ENCODE assay signal across 26 cellular contexts in the genomic region with DNA sequence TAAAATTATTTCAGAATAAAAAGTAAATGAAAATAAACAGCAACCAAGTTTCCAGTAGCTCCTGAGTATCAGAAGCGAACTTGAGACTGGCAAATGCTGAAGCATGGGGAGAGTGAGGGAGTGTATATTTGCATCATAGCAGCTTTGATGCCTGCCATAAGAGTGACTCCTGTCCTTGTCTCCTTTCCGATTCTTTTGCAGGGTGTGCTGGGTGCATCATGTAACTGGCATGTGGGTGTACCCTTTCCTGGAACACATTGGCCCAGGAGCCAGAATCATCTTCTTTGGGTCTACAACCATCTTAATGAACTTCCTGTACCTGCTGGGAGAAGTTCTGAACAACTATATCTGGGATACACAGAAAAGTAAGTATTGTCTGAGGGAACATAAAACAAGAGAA.
DNase-seq lines count a peak whose midpoint lies in the region; ATAC-seq and TF ChIP-seq lines count a peak whose summit lies in the region.
"Had no signal": no experiment of that assay in that cellular context is flagged by ENCODE, and none has a peak within 500 bp of the region (broad histone marks: within the 10 kb centered on the region; RNA-seq: fewer than 3 reads in every experiment).

No MANE protein-coding gene starts in this region.

- in situ Hi-C loops in G401 (cut with HindIII; ENCODE audit: low sequenced_read_pairs) = no loop called here

- no peak overlapping the region for H3K4me3 ChIP-seq in lower leg skin (ENCODE audit: low read depth, poor library complexity, severe bottlenecking)
- H3K4me3 ChIP-seq: GM12878, left lung, psoas muscle, upper lobe of left lung had no signal

- 56 to 59% methylated on average over 2 of the region's 2 CpGs for WGBS in lower leg skin, 2 donors

- intact Hi-C loops in lower leg skin (cut with DNase I; ENCODE audit: low total_unique reads) = loop anchor here (10.0 kb wide), 1 partner anchor 638 kb away; no protein-coding TSS in a partner anchor

- ATAC-seq in GM19463 (IDR thresholded peaks at IDR 0.05; ENCODE audit: unreplicated experiment) = no peak
- ATAC-seq: GM12878, left lung, psoas muscle, SK-N-SH treated with all-trans-retinoic acid at 6 μM for 48 hours, T-helper 17 cell had no signal

- DNase-seq in G401 (ENCODE audit: low spot score) = peak; percentile 25
- peak; percentile 57 for DNase-seq in NCI-H226
- DNase-seq in epithelial cell of prostate (ENCODE audit: low read depth, low spot score) = peak; percentile 87
- DNase-seq in renal cortical epithelial cell (ENCODE audit: low read depth) = peak; percentile 36
- no peak for DNase-seq in lower leg skin (ENCODE audit: low spot score in 2 of 2)
- no peak for DNase-seq in NCI-H2196 treated with DMSO at 0.1 percent for 48 hours (lab: John Stamatoyannopoulos, UW; ENCODE audit: unreplicated experiment)
- DNase-seq in RPMI8226 = no peak
- DNase-seq: activated CD4-positive, alpha-beta T cell treated with anti-CD3 and anti-CD28 coated beads for 1 hour; anterior cingulate cortex; central memory CD4-positive, alpha-beta T cell; COR-L47; DMS53; endodermal cell; hypothalamus; immature natural killer cell; left lung; NCI-H1092 treated with DMSO at 0.1 percent for 48 hours; NCI-H187 treated with DMSO at 0.1 percent for 48 hours; NCI-H748 treated with DMSO at 0.1 percent for 48 hours; psoas muscle; T-helper 17 cell; upper lobe of left lung had no signal

- peak overlapping the region; percentile 98 for H3K27ac ChIP-seq in epithelial cell of prostate
- H3K27ac ChIP-seq: HL-60, left lung, psoas muscle, upper lobe of left lung had no signal

- TF ChIP-seq CTCF in lower leg skin (IDR thresholded peaks at IDR 0.05) = no peak

- no peak for TF ChIP-seq POLR2A in lower leg skin (IDR thresholded peaks at IDR 0.05)

Comparison
In these comparisons a context has a peak if more than half of its experiments do, and no peak if none do; other contexts are left out.
1. DNase-seq: peak in G401 (single experiment), NCI-H226 (single experiment), epithelial cell of prostate (single experiment) and renal cortical epithelial cell (single experiment); none in lower leg skin (0 of 2), NCI-H2196 treated with DMSO at 0.1 percent for 48 hours (single experiment) and RPMI8226 (single experiment).